In genomic region chr12:117674313-117674712, GRCh38 we compare ENCODE assay signal across 24 cellular contexts.
"Had no signal": no experiment of that assay in that cellular context is flagged by ENCODE, and none has a peak within 500 bp of the region (broad histone marks: within the 10 kb centered on the region; RNA-seq: fewer than 3 reads in every experiment).

No MANE protein-coding gene starts in this region.

- H3K27me3 Mint-ChIP-seq: activated CD4-positive, alpha-beta memory T cell treated with anti-CD3 and anti-CD28 coated beads, Interleukin-2, amount 10 ng/mL, durations not matched to agents 7 days and 5 days; activated CD8-positive, alpha-beta memory T cell treated with anti-CD3 and anti-CD28 coated beads, Interleukin-2, amount 10 ng/mL, durations not matched to agents 7 days and 5 days; central memory CD8-positive, alpha-beta T cell had no signal

- H3K27ac Mint-ChIP-seq: activated B cell treated with CpG ODN at 0.5 μM for 24 hours; activated CD4-positive, alpha-beta memory T cell treated with anti-CD3 and anti-CD28 coated beads, Interleukin-2, amount 10 ng/mL, durations not matched to agents 7 days and 5 days; activated CD8-positive, alpha-beta memory T cell treated with anti-CD3 and anti-CD28 coated beads, Interleukin-2, amount 10 ng/mL, durations not matched to agents 7 days and 5 days; activated naive CD8-positive, alpha-beta T cell treated with anti-CD3 and anti-CD28 coated beads for 36 hours; memory B cell; naive B cell; T-helper 2 cell treated with Interferon-gamma antibody and Interleukin-4, amounts not matched to agents 5 μg/mL and 100 μg/mL, for 36 hours had no signal

- H3K4me1 Mint-ChIP-seq: activated B cell treated with CpG ODN at 0.5 μM for 24 hours; activated CD4-positive, alpha-beta memory T cell treated with anti-CD3 and anti-CD28 coated beads, Interleukin-2, amount 10 ng/mL, durations not matched to agents 7 days and 5 days; activated CD8-positive, alpha-beta memory T cell treated with anti-CD3 and anti-CD28 coated beads, Interleukin-2, amount 10 ng/mL, durations not matched to agents 7 days and 5 days; activated naive CD8-positive, alpha-beta T cell treated with anti-CD3 and anti-CD28 coated beads for 36 hours; central memory CD8-positive, alpha-beta T cell; memory B cell; naive B cell; neural crest cell had no signal

- H3K4me1 ChIP-seq: gastroesophageal sphincter, heart right ventricle, tibial nerve had no signal

- H3K36me3 Mint-ChIP-seq: activated CD8-positive, alpha-beta memory T cell treated with anti-CD3 and anti-CD28 coated beads, Interleukin-2, amount 10 ng/mL, durations not matched to agents 7 days and 5 days; activated naive CD8-positive, alpha-beta T cell treated with anti-CD3 and anti-CD28 coated beads for 36 hours; memory B cell; naive B cell had no signal

- H3K27ac ChIP-seq: brain microvascular endothelial cell, coronary artery, gastroesophageal sphincter, heart right ventricle, tibial nerve had no signal

- DNase-seq: activated B cell treated with CpG ODN at 0.5 μM for 24 hours; activated CD4-positive, alpha-beta memory T cell treated with anti-CD3 and anti-CD28 coated beads, Interleukin-2, amount 10 ng/mL, durations not matched to agents 7 days and 5 days; activated CD4-positive, alpha-beta T cell treated with anti-CD3 and anti-CD28 coated beads for 48 hours; activated CD8-positive, alpha-beta memory T cell treated with anti-CD3 and anti-CD28 coated beads, Interleukin-2, amount 10 ng/mL, durations not matched to agents 7 days and 5 days; activated naive CD4-positive, alpha-beta T cell; activated naive CD8-positive, alpha-beta T cell treated with anti-CD3 and anti-CD28 coated beads for 36 hours; amniotic stem cell; brain microvascular endothelial cell; effector CD4-positive, alpha-beta T cell; heart right ventricle; left ventricle myocardium superior; mucosa of descending colon; naive B cell; right cardiac atrium; stimulated activated CD4-positive, alpha-beta T cell treated with anti-CD3 and anti-CD28 coated beads, Interleukin-2, amount 100 ng/mL, for 24 hours; stimulated activated naive CD4-positive, alpha-beta T cell treated with Interleukin-2 at 50 U/mL for 16 hours had no signal

- H3K27me3 ChIP-seq: brain microvascular endothelial cell, tibial nerve had no signal

- H3K9me3 Mint-ChIP-seq: activated CD4-positive, alpha-beta memory T cell treated with anti-CD3 and anti-CD28 coated beads, Interleukin-2, amount 10 ng/mL, durations not matched to agents 7 days and 5 days; activated naive CD8-positive, alpha-beta T cell treated with anti-CD3 and anti-CD28 coated beads for 36 hours; T-helper 2 cell treated with Interferon-gamma antibody and Interleukin-4, amounts not matched to agents 5 μg/mL and 100 μg/mL, for 36 hours had no signal

- H3K36me3 ChIP-seq: brain microvascular endothelial cell, gastroesophageal sphincter, heart right ventricle, tibial nerve had no signal

- H3K4me3 ChIP-seq: coronary artery, gastroesophageal sphincter, heart right ventricle, mucosa of descending colon, tibial nerve had no signal

- ATAC-seq: activated CD8-positive, alpha-beta memory T cell treated with anti-CD3 and anti-CD28 coated beads, Interleukin-2, amount 10 ng/mL, durations not matched to agents 7 days and 5 days; esophagus mucosa; gastroesophageal sphincter; heart right ventricle; left ventricle myocardium superior; mucosa of descending colon; right cardiac atrium had no signal

- H3K9me3 ChIP-seq: mucosa of descending colon had no signal

- H3K4me3 Mint-ChIP-seq: activated B cell treated with CpG ODN at 0.5 μM for 24 hours; activated CD4-positive, alpha-beta memory T cell treated with anti-CD3 and anti-CD28 coated beads, Interleukin-2, amount 10 ng/mL, durations not matched to agents 7 days and 5 days; activated CD8-positive, alpha-beta memory T cell treated with anti-CD3 and anti-CD28 coated beads, Interleukin-2, amount 10 ng/mL, durations not matched to agents 7 days and 5 days; activated naive CD8-positive, alpha-beta T cell treated with anti-CD3 and anti-CD28 coated beads for 36 hours; central memory CD8-positive, alpha-beta T cell; memory B cell; naive B cell; neural crest cell; T-helper 2 cell treated with Interferon-gamma antibody and Interleukin-4, amounts not matched to agents 5 μg/mL and 100 μg/mL, for 36 hours had no signal
